18 cellular contexts compared by ENCODE assay signal in genomic region chr6:156875062-156875461, GRCh38.
DNase-seq lines count a peak whose midpoint lies in the region; ATAC-seq and TF ChIP-seq lines count a peak whose summit lies in the region.
"Had no signal": no experiment of that assay in that cellular context is flagged by ENCODE, and none has a peak within 500 bp of the region (broad histone marks: within the 10 kb centered on the region; RNA-seq: fewer than 3 reads in every experiment).

No MANE protein-coding gene starts in this region.

- no peak for DNase-seq in stimulated activated naive CD8-positive, alpha-beta T cell treated with anti-CD3 and anti-CD28 coated beads, Interleukin-15, amount 100 ng/mL, for 72 hours
- DNase-seq in stimulated activated naive CD8-positive, alpha-beta T cell treated with anti-CD3 and anti-CD28 coated beads, Interleukin-15, Interleukin-2, amounts not matched to agents 100 U/mL and 50 U/mL, for 24 hours: no peak
- DNase-seq in nucleus accumbens (lab: John Stamatoyannopoulos, UW): no peak
- no peak for DNase-seq in stimulated activated CD8-positive, alpha-beta memory T cell treated with anti-CD3 and anti-CD28 coated beads, Interleukin-4, amount 100 ng/mL, for 48 hours
- DNase-seq: DMS79 treated with DMSO at 0.1 percent for 48 hours, H9, NCI-H1105, NCI-H1694, NCI-H2081 treated with DMSO at 0.1 percent for 48 hours, NCI-H510A, NCI-H748 treated with DMSO at 0.1 percent for 48 hours, SW 1271 had no signal

- ATAC-seq in stimulated activated naive CD8-positive, alpha-beta T cell treated with anti-CD3 and anti-CD28 coated beads, Interleukin-15, amount 100 ng/mL, for 72 hours: peak; percentile 73
- ATAC-seq in stimulated activated naive CD8-positive, alpha-beta T cell treated with anti-CD3 and anti-CD28 coated beads, Interleukin-15, Interleukin-2, amounts not matched to agents 100 U/mL and 50 U/mL, for 24 hours: no peak
- ATAC-seq in GM19395 (IDR thresholded peaks at IDR 0.05; ENCODE audit: unreplicated experiment) (peak; percentile 50), HG03565 (IDR thresholded peaks at IDR 0.05; ENCODE audit: unreplicated experiment) (peak; percentile 57), GM18505 (IDR thresholded peaks at IDR 0.05; ENCODE audit: unreplicated experiment) (no peak)
- ATAC-seq: K562, Right ventricle myocardium inferior had no signal

- H3K4me3 Mint-ChIP-seq in stimulated activated naive CD8-positive, alpha-beta T cell treated with anti-CD3 and anti-CD28 coated beads, Interleukin-15, amount 100 ng/mL, for 72 hours: no peak overlapping the region
- H3K4me3 Mint-ChIP-seq: CD14-positive monocyte, H9 had no signal

- H3K4me1 Mint-ChIP-seq in stimulated activated naive CD8-positive, alpha-beta T cell treated with anti-CD3 and anti-CD28 coated beads, Interleukin-15, amount 100 ng/mL, for 72 hours: peaks cover 56% of the 10 kb centered on the region

- no peak overlapping the region for H3K27ac Mint-ChIP-seq in stimulated activated naive CD8-positive, alpha-beta T cell treated with anti-CD3 and anti-CD28 coated beads, Interleukin-15, amount 100 ng/mL, for 72 hours

- no peaks in the 10 kb centered on the region for H3K9me3 Mint-ChIP-seq in stimulated activated naive CD8-positive, alpha-beta T cell treated with anti-CD3 and anti-CD28 coated beads, Interleukin-15, amount 100 ng/mL, for 72 hours
- H3K9me3 Mint-ChIP-seq: H9 had no signal

- no peaks in the 10 kb centered on the region for H3K27me3 Mint-ChIP-seq in stimulated activated naive CD8-positive, alpha-beta T cell treated with anti-CD3 and anti-CD28 coated beads, Interleukin-15, amount 100 ng/mL, for 72 hours

- TF ChIP-seq POLR2A in GM18505 (IDR thresholded peaks at IDR 0.05; ENCODE audit: borderline replicate concordance, extremely low read depth, insufficient read depth, insufficient read length): no peak

Comparison
In these comparisons a context has a peak if more than half of its experiments do, and no peak if none do; other contexts are left out.
1. ATAC-seq: peak in stimulated activated naive CD8-positive, alpha-beta T cell treated with anti-CD3 and anti-CD28 coated beads, Interleukin-15, amount 100 ng/mL, for 72 hours (single experiment), GM19395 (single experiment) and HG03565 (single experiment); none in stimulated activated naive CD8-positive, alpha-beta T cell treated with anti-CD3 and anti-CD28 coated beads, Interleukin-15, Interleukin-2, amounts not matched to agents 100 U/mL and 50 U/mL, for 24 hours (single experiment) and GM18505 (single experiment).